25 cellular contexts compared by ENCODE assay signal in the genomic region with DNA sequence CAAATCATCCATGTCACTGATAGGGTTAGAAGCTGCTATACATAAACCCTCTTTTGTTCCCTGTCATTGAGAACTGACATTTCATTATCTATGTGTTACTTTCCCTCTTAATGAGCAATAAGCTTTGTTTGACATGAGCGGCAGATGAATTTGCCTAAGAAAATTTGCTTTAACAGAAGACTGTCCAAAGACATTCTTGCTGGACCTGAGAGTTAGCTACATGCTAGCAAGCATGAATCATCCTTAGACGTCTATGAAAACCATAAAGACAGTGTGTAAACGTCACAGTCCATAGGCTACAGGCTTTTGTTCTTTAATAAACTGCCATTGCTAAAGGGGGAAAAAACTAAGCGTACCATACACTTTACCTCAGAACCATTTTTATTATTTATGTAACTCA.
DNase-seq lines count a peak whose midpoint lies in the region; TF ChIP-seq lines count a peak whose summit lies in the region.
"Had no signal": no experiment of that assay in that cellular context is flagged by ENCODE, and none has a peak within 500 bp of the region (broad histone marks: within the 10 kb centered on the region; RNA-seq: fewer than 3 reads in every experiment).

No MANE protein-coding gene starts in this region.

- DNase-seq in COLO829 (ENCODE audit: low spot score), result peak; percentile 56
- peak; percentile 98 for DNase-seq in NCI-H526 treated with DMSO at 0.1 percent for 48 hours (lab: John Stamatoyannopoulos, UW)
- DNase-seq in brain microvascular endothelial cell, result peak; percentile 61
- DNase-seq in kidney tubule cell (ENCODE audit: low spot score), result peak; percentile 33
- DNase-seq in DMS153 treated with DMSO at 0.1 percent for 48 hours (lab: John Stamatoyannopoulos, UW; ENCODE audit: unreplicated experiment), result no peak
- no peak for DNase-seq in NCI-H2029 (lab: John Stamatoyannopoulos, UW)
- no peak for DNase-seq in activated CD4-positive, alpha-beta memory T cell treated with anti-CD3 and anti-CD28 coated beads, Interleukin-2, amount 10 ng/mL, durations not matched to agents 7 days and 5 days
- DNase-seq in NOMO-1 treated with dmso at 0.1 percent for 144 hours (lab: John Stamatoyannopoulos, UW; ENCODE audit: unreplicated experiment), result no peak
- DNase-seq: activated naive CD4-positive, alpha-beta T cell treated with anti-CD3 and anti-CD28 coated beads for 36 hours; activated T-cell treated with anti-CD3 and anti-CD28 coated beads, Interleukin-2, amount 50 U/mL, for 72 hours; erythroblast; GDM1; kidney glomerular epithelial cell; NCI-H1436; NCI-H2171; nucleus accumbens; stimulated activated CD4-positive, alpha-beta T cell treated with anti-CD3 and anti-CD28 coated beads, Interleukin-12 subunit alpha, Interleukin-12 subunit beta, amount 100 ng/mL, for 4 hours; stimulated activated CD4-positive, alpha-beta T cell treated with anti-CD3 and anti-CD28 coated beads, Interleukin-4, amount 100 ng/mL, for 4 hours; T-cell; tibial artery had no signal

- H3K36me3 ChIP-seq in brain microvascular endothelial cell (replicated peaks), result no peaks in the 10 kb centered on the region
- H3K36me3 ChIP-seq: BLaER1, right atrium auricular region, tibial artery had no signal

- no peaks in the 10 kb centered on the region for H3K4me1 Mint-ChIP-seq in activated CD4-positive, alpha-beta memory T cell treated with anti-CD3 and anti-CD28 coated beads, Interleukin-2, amount 10 ng/mL, durations not matched to agents 7 days and 5 days
- H3K4me1 Mint-ChIP-seq: T-cell had no signal

- in situ Hi-C loops in brain microvascular endothelial cell (cut with HindIII; ENCODE audit: low pct_ligation_motif_present, low sequenced_read_pairs), result no loop called here

- CTCF ChIA-PET in activated CD4-positive, alpha-beta memory T cell treated with anti-CD3 and anti-CD28 coated beads, Interleukin-2, amount 10 ng/mL, durations not matched to agents 7 days and 5 days (lab: Charles Lee), result no interaction called here

- H3K36me3 Mint-ChIP-seq in activated CD4-positive, alpha-beta memory T cell treated with anti-CD3 and anti-CD28 coated beads, Interleukin-2, amount 10 ng/mL, durations not matched to agents 7 days and 5 days (ENCODE audit: low read depth), result no peaks in the 10 kb centered on the region
- H3K36me3 Mint-ChIP-seq: T-cell had no signal

- H3K27me3 ChIP-seq in brain microvascular endothelial cell (replicated peaks), result no peaks in the 10 kb centered on the region
- H3K27me3 ChIP-seq: BLaER1, right atrium auricular region, tibial artery had no signal

- TF ChIP-seq CTCF in brain microvascular endothelial cell (IDR thresholded peaks at IDR 0.05; ENCODE audit: low read depth, low read length, missing control alignments), result no peak

- H3K4me3 Mint-ChIP-seq in activated CD4-positive, alpha-beta memory T cell treated with anti-CD3 and anti-CD28 coated beads, Interleukin-2, amount 10 ng/mL, durations not matched to agents 7 days and 5 days, result no peak overlapping the region
- H3K4me3 Mint-ChIP-seq: activated naive CD4-positive, alpha-beta T cell treated with anti-CD3 and anti-CD28 coated beads for 36 hours; activated T-cell treated with anti-CD3 and anti-CD28 coated beads, Interleukin-2, amount 50 U/mL, for 72 hours; stimulated activated naive CD8-positive, alpha-beta T cell treated with anti-CD3 and anti-CD28 coated beads, Interleukin-15, Interleukin-2, amounts not matched to agents 100 ng/mL and 50 ng/mL, for 24 hours; T-cell had no signal

- no peak overlapping the region for H3K4me3 ChIP-seq in brain microvascular endothelial cell (ENCODE audit: low read depth, low read length)
- H3K4me3 ChIP-seq: A549, BLaER1, K562, right atrium auricular region, tibial artery had no signal

- POLR2A ChIA-PET in activated CD4-positive, alpha-beta memory T cell treated with anti-CD3 and anti-CD28 coated beads, Interleukin-2, amount 10 ng/mL, durations not matched to agents 7 days and 5 days (lab: Charles Lee), result no interaction called here

- H3K27ac ChIP-seq in brain microvascular endothelial cell, result no peak overlapping the region
- H3K27ac ChIP-seq: A549, BLaER1, right atrium auricular region, tibial artery had no signal

- H3K27me3 Mint-ChIP-seq in activated CD4-positive, alpha-beta memory T cell treated with anti-CD3 and anti-CD28 coated beads, Interleukin-2, amount 10 ng/mL, durations not matched to agents 7 days and 5 days, result peaks cover 2% of the 10 kb centered on the region
- H3K27me3 Mint-ChIP-seq: T-cell had no signal

- no peaks in the 10 kb centered on the region for H3K9me3 Mint-ChIP-seq in activated CD4-positive, alpha-beta memory T cell treated with anti-CD3 and anti-CD28 coated beads, Interleukin-2, amount 10 ng/mL, durations not matched to agents 7 days and 5 days
- H3K9me3 Mint-ChIP-seq: activated naive CD4-positive, alpha-beta T cell treated with anti-CD3 and anti-CD28 coated beads for 36 hours; stimulated activated naive CD8-positive, alpha-beta T cell treated with anti-CD3 and anti-CD28 coated beads, Interleukin-15, Interleukin-2, amounts not matched to agents 100 ng/mL and 50 ng/mL, for 24 hours had no signal

- H3K27ac Mint-ChIP-seq in activated CD4-positive, alpha-beta memory T cell treated with anti-CD3 and anti-CD28 coated beads, Interleukin-2, amount 10 ng/mL, durations not matched to agents 7 days and 5 days, result no peak overlapping the region
- H3K27ac Mint-ChIP-seq: activated naive CD4-positive, alpha-beta T cell treated with anti-CD3 and anti-CD28 coated beads for 36 hours; activated T-cell treated with anti-CD3 and anti-CD28 coated beads, Interleukin-2, amount 50 U/mL, for 72 hours; stimulated activated naive CD8-positive, alpha-beta T cell treated with anti-CD3 and anti-CD28 coated beads, Interleukin-15, Interleukin-2, amounts not matched to agents 100 ng/mL and 50 ng/mL, for 24 hours; T-cell had no signal

Comparison
In these comparisons a context has a peak if more than half of its experiments do, and no peak if none do; other contexts are left out.
1. DNase-seq: peak in COLO829 (single experiment), NCI-H526 treated with DMSO at 0.1 percent for 48 hours (single experiment), brain microvascular endothelial cell (single experiment) and kidney tubule cell (single experiment); none in DMS153 treated with DMSO at 0.1 percent for 48 hours (single experiment), NCI-H2029 (single experiment), activated CD4-positive, alpha-beta memory T cell treated with anti-CD3 and anti-CD28 coated beads, Interleukin-2, amount 10 ng/mL, durations not matched to agents 7 days and 5 days (single experiment) and NOMO-1 treated with dmso at 0.1 percent for 144 hours (single experiment).